In genomic region chr5:176535101-176535654, GRCh38 we compare ENCODE assay signal across 8 cellular contexts. TPM values are rescaled to one million over a fixed set of nuclear protein-coding genes. Genes with fewer than 3 reads are reported as not detected.
DNase-seq lines count a peak whose midpoint lies in the region; ATAC-seq, FAIRE-seq and TF ChIP-seq lines count a peak whose summit lies in the region.

No MANE protein-coding gene starts in this region.

- H2BK120ac ChIP-seq in H1 (replicated peaks; ENCODE audit: low read depth, low read length), result peak overlapping the region; percentile 4

- H3K27me3 ChIP-seq in heart right ventricle (no peaks in the 10 kb centered on the region), H1 (replicated peaks in 1 of 4; ENCODE audit: control insufficient read depth in 3 of 4, extremely low read depth in 1 of 4, insufficient read depth in 3 of 4, low read length in 3 of 4) (no peaks in the 10 kb centered on the region)
- H3K27me3 ChIP-seq in naive thymus-derived CD4-positive, alpha-beta T cell (ENCODE audit: control insufficient read depth in 2 of 2, insufficient read depth in 2 of 2, low read length in 2 of 2), result no peaks in the 10 kb centered on the region

- peak overlapping the region; percentile 92 for H4K91ac ChIP-seq in H1 (replicated peaks; ENCODE audit: insufficient read length, low read length)

- H3K27ac ChIP-seq in heart right ventricle (peak overlapping the region; percentile 90 to 100 (median 97)), H1 (ENCODE audit: low read depth, low read length) (peak overlapping the region; percentile 98)
- peak overlapping the region; percentile 96 for H3K27ac ChIP-seq in naive thymus-derived CD4-positive, alpha-beta T cell (ENCODE audit: low read depth, low read length)

- peak overlapping the region; percentile 99; the same call in 1 of the 2 replicates for H4K8ac ChIP-seq in H1 (ENCODE audit: extremely low read depth, insufficient read depth, low read length)

- TF ChIP-seq CTCF in heart right ventricle (IDR thresholded peaks at IDR 0.05), result no peak
- no peak for TF ChIP-seq CTCF in H1 (IDR thresholded peaks at IDR 0.05; ENCODE audit: control extremely low read depth in 1 of 3, insufficient read depth in 1 of 3, low read depth in 1 of 3, low read length in 3 of 3)

- H2AK5ac ChIP-seq in H1 (ENCODE audit: low read depth, low read length), result peak overlapping the region; percentile 65

- TF ChIP-seq RAD21 in H1 (IDR thresholded peaks at IDR 0.05 in 1 of 2, conservative IDR thresholded peaks at IDR 0.05 in 1 of 2; ENCODE audit: low read depth in 2 of 2, low read length in 2 of 2), result no peak

- H4K20me1 ChIP-seq in H1 (replicated peaks in 1 of 2; ENCODE audit: control insufficient read depth in 1 of 2, insufficient read depth in 2 of 2, low read length in 2 of 2), result peaks cover 30 to 35% of the 10 kb centered on the region in 2 experiments

- H2BK5ac ChIP-seq in H1 (ENCODE audit: low read depth, low read length), result peak overlapping the region; percentile 67

- H3K4me3 ChIP-seq in heart right ventricle (peak overlapping the region; percentile 51 to 96 (median 84)), H1 (ENCODE audit: extremely low read depth in 1 of 4, insufficient read depth in 2 of 4, low read depth in 3 of 4, low read length in 4 of 4) (peak overlapping the region; percentile 83 to 98 (median 93))
- peak overlapping the region; percentile 100 for H3K4me3 ChIP-seq in naive thymus-derived CD4-positive, alpha-beta T cell (ENCODE audit: low read length)

- H3K9ac ChIP-seq in H1 (replicated peaks in 1 of 4; ENCODE audit: extremely low read depth in 1 of 4, low read depth in 3 of 4, low read length in 3 of 4), result peak overlapping the region; percentile 97 to 99 (median 98)

- H3K18ac ChIP-seq in H1 (ENCODE audit: extremely low read depth, low read length), result 0 out of 2 replicates have a peak overlapping the region, but pooled peaks have one; percentile 26

- intact Hi-C loops in heart right ventricle (cut with DNase I), result loop anchor here in 5 of 10 donors (5.0 to 10.0 kb wide), 3 partner anchors 88 to 150 kb away; partner anchors contain the start of genes CLTB (in 5 of the 5), FAF2 (in 1 of the 5), HIGD2A (in 1 of the 5) and NOP16 (in 1 of the 5)
- intact Hi-C loops in Right ventricle myocardium superior (cut with DNase I), result loop anchor here (10.0 kb wide), 1 partner anchor 120 kb away; the partner anchor contains the start of gene CLTB
- intact Hi-C loops in naive thymus-derived CD4-positive, alpha-beta T cell (cut with micrococcal nuclease), result loop anchor here (1.0 to 10.0 kb wide), 9 partner anchors 8 to 1013 kb away; partner anchors contain the start of genes HRH2 (in 2 of the 2), GRK6 (in 1 of the 2), LMAN2 (in 1 of the 2) and NSD1 (in 1 of the 2)

- DNase-seq in heart right ventricle (no peak), Right ventricle myocardium superior (no peak), SKM-1 treated with dmso at 0.1 percent for 144 hours (lab: John Stamatoyannopoulos, UW; ENCODE audit: unreplicated experiment) (peak; percentile 57), H1 (ENCODE audit: low read depth in 1 of 2, low spot score in 2 of 2) (no peak), NCI-H82 (lab: John Stamatoyannopoulos, UW) (no peak), NCI-H774 (lab: John Stamatoyannopoulos, UW) (no peak)
- DNase-seq in naive thymus-derived CD4-positive, alpha-beta T cell, result peak in 6 of 9 donors; percentile 27 to 51 (median 38)

- H3K23me2 ChIP-seq in H1 (ENCODE audit: low read depth, low read length), result peaks cover 12% of the 10 kb centered on the region

- no peak for FAIRE-seq in H1 (lab: Jason Lieb, UNC)

- H3K9me3 ChIP-seq in heart right ventricle (no peaks in the 10 kb centered on the region), H1 (ENCODE audit: insufficient read depth in 2 of 2, low read depth in 1 of 2, low read length in 1 of 2) (no peaks in the 10 kb centered on the region)
- H3K9me3 ChIP-seq in naive thymus-derived CD4-positive, alpha-beta T cell (ENCODE audit: control insufficient read depth in 2 of 3, low read length in 3 of 3), result no peaks in the 10 kb centered on the region

- peak overlapping the region; percentile 85 to 98 for H3K4me2 ChIP-seq in H1 (ENCODE audit: insufficient read depth in 1 of 2, low read depth in 2 of 2, low read length in 2 of 2)

- WGBS in heart right ventricle, 2 donors, result 47% methylated on average over 10 of the region's 10 CpGs
- WGBS in H1 (ENCODE audit: extremely low coverage in 1 of 2, insufficient coverage in 1 of 2, insufficient read length in 1 of 2, insufficient replicate concordance in 2 of 2, low coverage in 1 of 2, low lambda C conversion rate in 2 of 2, missing lambda C conversion rate in 1 of 2), 2 experiments, result 82% methylated on average over 10 of the region's 10 CpGs; no CpG with 5 or more reads in 1 of the 2 experiments

- CTCF ChIA-PET in H1 (lab: Charles Lee; ENCODE audit: partially characterized antibody), result interaction anchor here (0.8 to 1.9 kb wide), 7 partner anchors 11 to 88 kb away, joined by 3 to 6 read pairs (median 4); no protein-coding TSS in a partner anchor
- CTCF ChIA-PET in naive thymus-derived CD4-positive, alpha-beta T cell (lab: Charles Lee), result interaction anchor here (0.7 to 2.1 kb wide), 7 partner anchors 20 to 147 kb away, joined by 3 to 6 read pairs (median 3); no protein-coding TSS in a partner anchor

- no peak overlapping the region for H2BK20ac ChIP-seq in H1 (ENCODE audit: low read length)

- H3K36me3 ChIP-seq in heart right ventricle (peaks cover 0 to 21% (median 6%) of the 10 kb centered on the region in 9 donors), H1 (ENCODE audit: control insufficient read depth in 2 of 4, insufficient read depth in 4 of 4, low read length in 3 of 4) (peaks cover 20 to 38% (median 23%) of the 10 kb centered on the region in 4 experiments)
- peaks cover 0 to 35% (median 4%) of the 10 kb centered on the region in 3 experiments for H3K36me3 ChIP-seq in naive thymus-derived CD4-positive, alpha-beta T cell (ENCODE audit: control insufficient read depth in 2 of 3, insufficient read depth in 3 of 3, low read length in 3 of 3)

- H2AFZ ChIP-seq in H1 (ENCODE audit: low read length), result no peak overlapping the region

- peaks cover 11% of the 10 kb centered on the region for H3K79me1 ChIP-seq in H1 (ENCODE audit: low read depth, low read length)

- peak overlapping the region; percentile 88 for H3K56ac ChIP-seq in H1 (replicated peaks; ENCODE audit: insufficient read length, low read depth, low read length)

- H3K4me1 ChIP-seq in heart right ventricle, result peaks cover 26 to 80% (median 73%) of the 10 kb centered on the region in 9 donors
- peaks cover 8 to 20% (median 18%) of the 10 kb centered on the region in 4 experiments for H3K4me1 ChIP-seq in H1 (replicated peaks in 1 of 4; ENCODE audit: control insufficient read depth in 3 of 4, insufficient read depth in 4 of 4, low read length in 3 of 4)
- H3K4me1 ChIP-seq in naive thymus-derived CD4-positive, alpha-beta T cell (ENCODE audit: control insufficient read depth in 2 of 2, insufficient read depth in 2 of 2, low read length in 2 of 2), result peaks cover 65 to 67% of the 10 kb centered on the region in 2 donors

- H3K4me3 Mint-ChIP-seq in naive thymus-derived CD4-positive, alpha-beta T cell, result peak overlapping the region; percentile 96 to 100 (median 99)

- no peak overlapping the region for H2BK15ac ChIP-seq in H1 (ENCODE audit: low read length)

- H4K5ac ChIP-seq in H1 (ENCODE audit: insufficient read length, low read depth, low read length), result peak overlapping the region; percentile 91

- peak overlapping the region; percentile 88 to 100 (median 99) for H3K27ac Mint-ChIP-seq in naive thymus-derived CD4-positive, alpha-beta T cell

- H3K14ac ChIP-seq in H1 (ENCODE audit: insufficient read length), result peak overlapping the region; percentile 50

- H3K9me3 Mint-ChIP-seq in naive thymus-derived CD4-positive, alpha-beta T cell, result peaks cover 0 to 8% (median 0%) of the 10 kb centered on the region in 11 donors

- ATAC-seq in heart right ventricle (no peak), Right ventricle myocardium superior (ENCODE audit: poor library complexity) (no peak), GM19397 (IDR thresholded peaks at IDR 0.05; ENCODE audit: unreplicated experiment) (no peak)
- ATAC-seq in naive thymus-derived CD4-positive, alpha-beta T cell, result no peak

- peaks cover 40 to 61% (median 58%) of the 10 kb centered on the region in 7 donors for H3K4me1 Mint-ChIP-seq in naive thymus-derived CD4-positive, alpha-beta T cell

- H3K23ac ChIP-seq in H1 (ENCODE audit: insufficient read length), result no peak overlapping the region

- H2BK12ac ChIP-seq in H1 (ENCODE audit: low read depth, low read length), result no peak overlapping the region

- H3K27me3 Mint-ChIP-seq in naive thymus-derived CD4-positive, alpha-beta T cell, result no peaks in the 10 kb centered on the region

- no peak for TF ChIP-seq EP300 in H1 (IDR thresholded peaks at IDR 0.05; ENCODE audit: borderline replicate concordance in 1 of 2, low read depth in 2 of 2, low read length in 2 of 2)

- H3K4ac ChIP-seq in H1 (replicated peaks; ENCODE audit: insufficient read length, low read depth, low read length), result peak overlapping the region; percentile 97

- POLR2A ChIA-PET in H1 (lab: Charles Lee; ENCODE audit: partially characterized antibody), result interaction anchor here (0.5 to 21.1 kb wide), 26 partner anchors 9 to 173 kb away, joined by 3 to 458 read pairs (median 6); partner anchors contain the start of genes CDHR2, FAF2, HIGD2A and NOP16
- POLR2A ChIA-PET in naive thymus-derived CD4-positive, alpha-beta T cell (lab: Charles Lee), result interaction anchor here (0.8 to 15.9 kb wide), 20 partner anchors 5 to 891 kb away, joined by 3 to 251 read pairs (median 4); partner anchors contain the start of genes CDHR2, FAF2, KIAA1191 and RNF44

- peaks cover 7 to 31% (median 11%) of the 10 kb centered on the region in 5 donors for H3K36me3 Mint-ChIP-seq in naive thymus-derived CD4-positive, alpha-beta T cell

- TF ChIP-seq POLR2A in H1 (IDR thresholded peaks at IDR 0.05; ENCODE audit: control extremely low read depth in 1 of 2, low read depth in 2 of 2, low read length in 2 of 2), result no peak; a peak in 1 of 3 replicates

- H3K79me2 ChIP-seq in H1 (ENCODE audit: control insufficient read depth in 1 of 2, insufficient read depth in 2 of 2, low read length in 2 of 2), result peaks cover 36 to 56% of the 10 kb centered on the region in 2 experiments

RNA-seq across cellular contexts. Expression of gene RNF44, which starts 2.0 kb away (rescaled TPM):
- total RNA-seq in heart right ventricle, result 10 to 100 TPM; 18.1 to 31.1 (median 21.5) TPM
- 10 to 100 TPM in 1 of 2 donors, 1 to 10 TPM in 1; 7.9 to 21.9 TPM for polyA plus RNA-seq in heart right ventricle
- 27.8 TPM for total RNA-seq in Right ventricle myocardium superior
- 164 and 178 TPM in 2 replicates for total RNA-seq in H1 (2021; fragmentation: NEBNext Ultra II Directional; extraction: Animal tissue kit (Norgen Biotek cat#: 25700))
- 54.7 and 109 TPM in 2 replicates for polyA plus RNA-seq in H1 (2011; rRNA removed)
- polyA plus RNA-seq in H1 (2011; cell fraction: cytosol; rRNA removed), result 42.9 TPM
- polyA plus RNA-seq in H1 (2011; cell fraction: nucleus; rRNA removed), result 283 TPM
- polyA plus RNA-seq in H1 (2012, experiment 1 of 2), result 101 to 137 TPM (median 120 TPM) in 4 replicates
- polyA plus RNA-seq in H1 (2012, experiment 2 of 2), result 87.2 TPM
- 97.6 TPM for polyA plus RNA-seq in H1 (2013, experiment 1 of 2)
- polyA plus RNA-seq in H1 (2013, experiment 2 of 2), result 91.7 TPM
- polyA minus RNA-seq in H1 (2011; rRNA and poly(A)+ RNA removed), result 15.9 and 24.4 TPM in 2 replicates
- 100 TPM for polyA minus RNA-seq in H1 (2011; cell fraction: cytosol; rRNA and poly(A)+ RNA removed)
- polyA minus RNA-seq in H1 (2011; cell fraction: nucleus; rRNA and poly(A)+ RNA removed), result 120 TPM
- total RNA-seq in naive thymus-derived CD4-positive, alpha-beta T cell, result 100 to 1,000 TPM; 145 to 305 (median 280) TPM
- 1 to 10 TPM; 3.3 to 5.0 TPM for polyA plus RNA-seq in naive thymus-derived CD4-positive, alpha-beta T cell

RNA-seq across cellular contexts. Expression of gene CDHR2, which starts 14.0 kb away (rescaled TPM):
- total RNA-seq in heart right ventricle (under 1 TPM in 2 of 10 donors, not detected in 8; 0.19 to 0.22 TPM), Right ventricle myocardium superior (0.19 TPM)
- polyA plus RNA-seq in heart right ventricle (under 1 TPM in 1 of 2 donors, not detected in 1; 0.03 TPM), H1 (2011; rRNA removed) (0.02 and 0.06 TPM in 2 replicates)
- total RNA-seq in H1 (2021; fragmentation: NEBNext Ultra II Directional; extraction: Animal tissue kit (Norgen Biotek cat#: 25700)), result 0.43 and 0.69 TPM in 2 replicates
- polyA plus RNA-seq in H1 (2011; cell fraction: cytosol; rRNA removed), result 0.04 TPM
- 0.26 TPM for polyA plus RNA-seq in H1 (2011; cell fraction: nucleus; rRNA removed)
- 0.08 to 0.52 TPM (median 0.25 TPM) in 3 of 4 replicates, not detected in the other for polyA plus RNA-seq in H1 (2012, experiment 1 of 2)
- polyA plus RNA-seq in H1 (2012, experiment 2 of 2), result not detected
- 0.04 TPM for polyA plus RNA-seq in H1 (2013, experiment 1 of 2)
- polyA plus RNA-seq in H1 (2013, experiment 2 of 2), result 0.02 TPM
- 0.06 and 0.17 TPM in 2 replicates for polyA minus RNA-seq in H1 (2011; rRNA and poly(A)+ RNA removed)
- not detected for polyA minus RNA-seq in H1 (2011; cell fraction: cytosol; rRNA and poly(A)+ RNA removed)
- polyA minus RNA-seq in H1 (2011; cell fraction: nucleus; rRNA and poly(A)+ RNA removed), result 0.50 TPM
- total RNA-seq in naive thymus-derived CD4-positive, alpha-beta T cell, result 1 to 10 TPM; 1.0 to 3.3 (median 2.5) TPM
- polyA plus RNA-seq in naive thymus-derived CD4-positive, alpha-beta T cell, result not detected

Comparison
In these comparisons a context has a peak if more than half of its experiments do, and no peak if none do; other contexts are left out.
1. DNase-seq: peak in SKM-1 treated with dmso at 0.1 percent for 144 hours (single experiment) and naive thymus-derived CD4-positive, alpha-beta T cell (6 of 9); none in heart right ventricle (0 of 2), Right ventricle myocardium superior (single experiment), H1 (0 of 2), NCI-H82 (single experiment) and NCI-H774 (single experiment).
2. Peak in every context shown above with its lines, with median percentiles within 50 percentile points of each other: H3K27ac ChIP-seq and H3K4me3 ChIP-seq.